ENCODE assay signal across 12 cellular contexts in genomic region chr6:7899046-7899888, GRCh38. TPM values are rescaled to one million over a fixed set of nuclear protein-coding genes. Genes with fewer than 3 reads are reported as not detected.
DNase-seq lines count a peak whose midpoint lies in the region; ATAC-seq and TF ChIP-seq lines count a peak whose summit lies in the region.
"Had no signal": no experiment of that assay in that cellular context is flagged by ENCODE, and none has a peak within 500 bp of the region (broad histone marks: within the 10 kb centered on the region; RNA-seq: fewer than 3 reads in every experiment).

No MANE protein-coding gene starts in this region.

- H3K27me3 Mint-ChIP-seq in GM23338 (ENCODE audit: insufficient read depth, low read depth, poor library complexity), result peaks cover 3% of the 10 kb centered on the region

- H3K27me3 ChIP-seq in DOHH2 (ENCODE audit: control insufficient read depth, low read length), result no peaks in the 10 kb centered on the region
- H3K27me3 ChIP-seq in GM23338 (ENCODE audit: insufficient read depth), result no peaks in the 10 kb centered on the region
- H3K27me3 ChIP-seq: Peyer's patch had no signal

- H3K27ac ChIP-seq in DOHH2 (ENCODE audit: low read depth, low read length) (no peak overlapping the region), GM23338 (ENCODE audit: low read depth) (no peak overlapping the region)
- H3K27ac ChIP-seq: parathyroid adenoma, Peyer's patch had no signal

- no peak overlapping the region for H2AFZ ChIP-seq in GM23338
- H2AFZ ChIP-seq: parathyroid adenoma had no signal

- ATAC-seq in GM23338, result peak; percentile 63

- H3K4me2 ChIP-seq in DOHH2 (ENCODE audit: low read length) (no peak overlapping the region), GM23338 (no peak overlapping the region)

- H3K4me1 Mint-ChIP-seq in GM23338, result no peaks in the 10 kb centered on the region

- H3F3A ChIP-seq in DOHH2 (ENCODE audit: control insufficient read depth, insufficient read depth) (no peaks in the 10 kb centered on the region), GM23338 (replicated peaks; ENCODE audit: low read depth) (no peaks in the 10 kb centered on the region)

- H3K27ac Mint-ChIP-seq in GM23338, result no peak overlapping the region

- TF ChIP-seq CTCF in DOHH2 (IDR thresholded peaks at IDR 0.05; ENCODE audit: low read depth, low read length, poor library complexity, severe bottlenecking) (peak; percentile 46), GM23338 (conservative IDR thresholded peaks at IDR 0.05; ENCODE audit: low read depth in 2 of 2) (peak in 1 of 2 experiments; percentile 46; a peak in 2 of 4 replicates)

- H3K9me3 Mint-ChIP-seq in GM23338, result no peaks in the 10 kb centered on the region
- H3K9me3 Mint-ChIP-seq: activated T-helper 2 cell treated with anti-CD3 and anti-CD28 coated beads, Interferon-gamma antibody, Interleukin-2, Interleukin-4, amounts not matched to agents 10 μg/mL and 5 μg/mL and 100 μg/mL, durations not matched to agents 14 hours and 24 hours and 36 hours had no signal

- H3K9me2 ChIP-seq in DOHH2 (replicated peaks; ENCODE audit: control insufficient read depth, low read length) (no peaks in the 10 kb centered on the region), GM23338 (ENCODE audit: insufficient read depth) (no peaks in the 10 kb centered on the region)

- peaks cover 100% of the 10 kb centered on the region for H3K36me3 ChIP-seq in DOHH2 (ENCODE audit: control insufficient read depth, low read length)
- peaks cover 33% of the 10 kb centered on the region for H3K36me3 ChIP-seq in GM23338 (ENCODE audit: insufficient read depth)

- no peaks in the 10 kb centered on the region for H3K9me3 ChIP-seq in DOHH2 (ENCODE audit: control insufficient read depth, insufficient read depth, low read length)
- H3K9me3 ChIP-seq: Peyer's patch had no signal

- DNase-seq in GM23338 (ENCODE audit: low spot score) (peak; percentile 22), RPMI7951 (ENCODE audit: low read depth) (peak; percentile 8), left kidney (ENCODE audit: low read depth, low spot score) (peak; percentile 49), HuH-7 (ENCODE audit: low spot score) (no peak), A172 (ENCODE audit: low spot score) (no peak), NCI-H2029 (lab: John Stamatoyannopoulos, UW) (no peak), foreskin melanocyte (no peak)
- DNase-seq: GDM1 had no signal

- peaks cover 12% of the 10 kb centered on the region for H3K4me1 ChIP-seq in DOHH2 (ENCODE audit: control insufficient read depth, low read length)
- no peaks in the 10 kb centered on the region for H3K4me1 ChIP-seq in GM23338 (ENCODE audit: insufficient read depth)

- no peaks in the 10 kb centered on the region for H4K20me1 ChIP-seq in DOHH2 (ENCODE audit: control insufficient read depth, insufficient read depth, low read depth, low read length)
- H4K20me1 ChIP-seq in GM23338 (replicated peaks; ENCODE audit: insufficient read depth), result peaks cover 15% of the 10 kb centered on the region; the same call in 1 of the 2 replicates

- H3K79me2 ChIP-seq in DOHH2 (ENCODE audit: control insufficient read depth, low read length) (peaks cover 11% of the 10 kb centered on the region), GM23338 (replicated peaks; ENCODE audit: insufficient read depth) (peaks cover 15% of the 10 kb centered on the region)

- H3K4me3 ChIP-seq in DOHH2 (ENCODE audit: low read length) (no peak overlapping the region), GM23338 (no peak overlapping the region)
- H3K4me3 ChIP-seq: Peyer's patch had no signal

- H3K4me3 Mint-ChIP-seq in GM23338, result no peak overlapping the region

- H3K36me3 Mint-ChIP-seq in GM23338 (ENCODE audit: low read depth), result peaks cover 94% of the 10 kb centered on the region

TF ChIP-seq in GM23338, 12 proteins besides CTCF, POLR2A, EP300 and RAD21 (continues in another document):
- no peak for TF ChIP-seq JUNB (IDR thresholded peaks at IDR 0.05; ENCODE audit: unreplicated experiment)
- no peak for TF ChIP-seq EZH2 (IDR thresholded peaks at IDR 0.05; ENCODE audit: low read depth, unreplicated experiment)
- TF ChIP-seq ZNF462 (CRISPR knock-in tag; IDR thresholded peaks at IDR 0.05), result no peak
- no peak for TF ChIP-seq ZNF331 (CRISPR knock-in tag; IDR thresholded peaks at IDR 0.05; ENCODE audit: low read depth)
- TF ChIP-seq ZNF114 (CRISPR knock-in tag; IDR thresholded peaks at IDR 0.05), result no peak
- no peak for TF ChIP-seq STAT1 (IDR thresholded peaks at IDR 0.05; ENCODE audit: unreplicated experiment)
- TF ChIP-seq NANOG (IDR thresholded peaks at IDR 0.05; ENCODE audit: borderline replicate concordance), result no peak
- no peak for TF ChIP-seq CREB1 (CRISPR knock-in tag; IDR thresholded peaks at IDR 0.05; ENCODE audit: low read depth)
- no peak for TF ChIP-seq POLR2AphosphoS5 (IDR thresholded peaks at IDR 0.05; ENCODE audit: low read depth)
- TF ChIP-seq EZH2phosphoT487 (IDR thresholded peaks at IDR 0.05; ENCODE audit: unreplicated experiment), result no peak

RNA-seq across cellular contexts. Expression of gene TXNDC5, which starts 11.3 kb away (rescaled TPM):
- total RNA-seq in GM23338 (2014; rRNA removed; shearing (Covaris generic)), result 197 and 210 TPM in 2 replicates
- polyA plus RNA-seq in GM23338 (2016; fragmentation: Nextera tagmentation; extraction: Ambion mirVana), result 42.9 and 45.4 TPM in 2 replicates
- total RNA-seq in RPMI7951 (2014; rRNA removed; shearing (Covaris generic)), result 390 and 442 TPM in 2 replicates
- 244 and 251 TPM in 2 replicates for total RNA-seq in A172 (2014; rRNA removed; shearing (Covaris generic))

Comparison
In these comparisons a context has a peak if more than half of its experiments do, and no peak if none do; other contexts are left out.
1. DNase-seq: peak in GM23338 (single experiment), RPMI7951 (single experiment) and left kidney (single experiment); none in HuH-7 (single experiment), A172 (single experiment), NCI-H2029 (single experiment) and foreskin melanocyte (single experiment).